Comparison of ENCODE assay signal across 10 cellular contexts in genomic region chr18:361941-362913, GRCh38.
DNase-seq lines count a peak whose midpoint lies in the region; ATAC-seq and TF ChIP-seq lines count a peak whose summit lies in the region.
"Had no signal": no experiment of that assay in that cellular context is flagged by ENCODE, and none has a peak within 500 bp of the region (broad histone marks: within the 10 kb centered on the region; RNA-seq: fewer than 3 reads in every experiment).

No MANE protein-coding gene starts in this region.

- H3K27me3 ChIP-seq in lower lobe of right lung (ENCODE audit: low read depth) (no peaks in the 10 kb centered on the region), aorta (ENCODE audit: control insufficient read depth in 1 of 2, insufficient read depth in 2 of 2, low read length in 1 of 2) (no peaks in the 10 kb centered on the region)

- no peaks in the 10 kb centered on the region for H3K27me3 Mint-ChIP-seq in brain
- H3K27me3 Mint-ChIP-seq in activated CD8-positive, alpha-beta T cell treated with anti-CD3 and anti-CD28 coated beads for 36 hours: no peaks in the 10 kb centered on the region

- peak overlapping the region in 2 of 5 experiments; percentile 34 to 50 for H3K4me3 Mint-ChIP-seq in brain
- H3K4me3 Mint-ChIP-seq in activated CD8-positive, alpha-beta T cell treated with anti-CD3 and anti-CD28 coated beads for 36 hours: no peak overlapping the region

- DNase-seq in Right ventricle myocardium inferior (ENCODE audit: missing footprints) (peak; percentile 73), cardiac septum (ENCODE audit: low spot score) (no peak), lower lobe of right lung (no peak), aorta (peak; percentile 68 to 81), coronary artery (ENCODE audit: low spot score) (no peak)
- DNase-seq in activated CD8-positive, alpha-beta T cell treated with anti-CD3 and anti-CD28 coated beads for 36 hours: no peak
- DNase-seq: activated CD8-positive, alpha-beta memory T cell treated with anti-CD3 and anti-CD28 coated beads for 24 hours; NCI-H1436 treated with DMSO at 0.1 percent for 48 hours had no signal

- peaks cover 49% of the 10 kb centered on the region for H3K4me1 Mint-ChIP-seq in brain
- no peaks in the 10 kb centered on the region for H3K4me1 Mint-ChIP-seq in activated CD8-positive, alpha-beta T cell treated with anti-CD3 and anti-CD28 coated beads for 36 hours (ENCODE audit: low read depth)

- POLR2A ChIA-PET in activated CD8-positive, alpha-beta T cell treated with anti-CD3 and anti-CD28 coated beads for 36 hours (lab: Charles Lee): no interaction called here

- TF ChIP-seq CTCF in brain (conservative IDR thresholded peaks at IDR 0.05) (no peak), lower lobe of right lung (IDR thresholded peaks at IDR 0.05) (no peak), coronary artery (IDR thresholded peaks at IDR 0.05) (no peak)
- TF ChIP-seq CTCF in activated CD8-positive, alpha-beta T cell treated with anti-CD3 and anti-CD28 coated beads for 36 hours (IDR thresholded peaks at IDR 0.05): no peak

- 60 to 63% methylated on average over 16 of the region's 16 CpGs for WGBS in aorta, 2 donors

- H3K36me3 Mint-ChIP-seq in brain: no peaks in the 10 kb centered on the region
- H3K36me3 Mint-ChIP-seq in activated CD8-positive, alpha-beta T cell treated with anti-CD3 and anti-CD28 coated beads for 36 hours (ENCODE audit: low read depth): no peaks in the 10 kb centered on the region

- H3K27ac ChIP-seq in lower lobe of right lung: no peak overlapping the region
- H3K27ac ChIP-seq in aorta (ENCODE audit: low read depth in 1 of 2, low read length in 2 of 2): no peak overlapping the region
- peak overlapping the region in 1 of 2 donors; percentile 54 for H3K27ac ChIP-seq in coronary artery

- intact Hi-C loops in Right ventricle myocardium inferior (cut with DNase I): no loop called here
- intact Hi-C loops in cardiac septum (cut with DNase I): no loop called here
- intact Hi-C loops in lower lobe of right lung (cut with DNase I): no loop called here
- intact Hi-C loops in aorta (cut with DNase I): no loop called here
- intact Hi-C loops in activated CD8-positive, alpha-beta T cell treated with anti-CD3 and anti-CD28 coated beads for 36 hours (cut with micrococcal nuclease): no loop called here

- H3K36me3 ChIP-seq in lower lobe of right lung (no peaks in the 10 kb centered on the region), aorta (ENCODE audit: control insufficient read depth in 1 of 2, insufficient read depth in 2 of 2, low read length in 1 of 2) (no peaks in the 10 kb centered on the region)

- H3K9me3 ChIP-seq in lower lobe of right lung: no peaks in the 10 kb centered on the region
- no peaks in the 10 kb centered on the region for H3K9me3 ChIP-seq in aorta (ENCODE audit: control insufficient read depth, low read length)

- CTCF ChIA-PET in activated CD8-positive, alpha-beta T cell treated with anti-CD3 and anti-CD28 coated beads for 36 hours (lab: Charles Lee): no interaction called here

- H3K4me1 ChIP-seq in lower lobe of right lung (peaks cover 25% of the 10 kb centered on the region), aorta (ENCODE audit: control insufficient read depth in 1 of 2, insufficient read depth in 2 of 2, low read length in 2 of 2) (no peaks in the 10 kb centered on the region)

- H3K4me3 ChIP-seq in lower lobe of right lung: no peak overlapping the region
- no peak overlapping the region for H3K4me3 ChIP-seq in aorta (ENCODE audit: low read length in 2 of 2)
- H3K4me3 ChIP-seq in coronary artery: no peak overlapping the region

- no peaks in the 10 kb centered on the region for H3K9me3 Mint-ChIP-seq in brain
- H3K9me3 Mint-ChIP-seq in activated CD8-positive, alpha-beta T cell treated with anti-CD3 and anti-CD28 coated beads for 36 hours: no peaks in the 10 kb centered on the region

- peak overlapping the region; percentile 50 to 93 (median 81) for H3K27ac Mint-ChIP-seq in brain
- H3K27ac Mint-ChIP-seq in activated CD8-positive, alpha-beta T cell treated with anti-CD3 and anti-CD28 coated beads for 36 hours: no peak overlapping the region

- peak; percentile 47 for ATAC-seq in Right ventricle myocardium inferior
- ATAC-seq in lower lobe of right lung: peak; percentile 43 to 44
- ATAC-seq in aorta (ENCODE audit: low FRiP score): peak; percentile 58
- no peak for ATAC-seq in HG03342 (IDR thresholded peaks at IDR 0.05; ENCODE audit: unreplicated experiment)
- no peak for ATAC-seq in activated CD8-positive, alpha-beta T cell treated with anti-CD3 and anti-CD28 coated beads for 36 hours

Comparison
In these comparisons a context has a peak if more than half of its experiments do, and no peak if none do; other contexts are left out.
1. DNase-seq: peak in Right ventricle myocardium inferior (single experiment) and aorta (2 of 2); none in cardiac septum (single experiment), lower lobe of right lung (single experiment), activated CD8-positive, alpha-beta T cell treated with anti-CD3 and anti-CD28 coated beads for 36 hours (single experiment) and coronary artery (single experiment).
2. ATAC-seq: peak in Right ventricle myocardium inferior (single experiment), lower lobe of right lung (2 of 2) and aorta (single experiment); none in HG03342 (single experiment) and activated CD8-positive, alpha-beta T cell treated with anti-CD3 and anti-CD28 coated beads for 36 hours (single experiment).